Comparison of ENCODE assay signal across 22 cellular contexts in the genomic region with DNA sequence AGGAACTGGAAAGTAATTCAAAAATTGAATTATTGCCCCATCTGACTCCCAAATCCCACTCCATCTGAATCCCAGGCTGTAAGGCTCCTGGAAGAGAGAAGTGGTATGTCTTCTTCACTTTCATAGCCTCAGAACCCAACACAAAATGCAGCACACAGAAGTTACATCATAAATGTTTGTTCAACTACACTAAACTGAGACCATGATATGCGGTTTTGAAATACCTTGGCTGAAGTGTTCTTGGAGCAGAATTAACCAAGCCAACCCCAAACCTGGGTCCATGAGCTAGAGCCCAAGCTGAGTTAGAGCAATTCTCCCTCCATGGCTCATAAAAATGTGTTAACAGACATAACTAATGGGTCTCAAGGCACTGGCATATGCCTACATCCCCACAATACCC.
"Had no signal": no experiment of that assay in that cellular context is flagged by ENCODE, and none has a peak within 500 bp of the region (broad histone marks: within the 10 kb centered on the region; RNA-seq: fewer than 3 reads in every experiment).

No MANE protein-coding gene starts in this region.

- H3K4me1 ChIP-seq: colonic mucosa, esophagus squamous epithelium, gastroesophageal sphincter, heart left ventricle, lower lobe of right lung had no signal

- H3K27ac Mint-ChIP-seq: dendritic cell treated with granulocyte-macrophage colony-stimulating factor and Interleukin-4, amounts not matched to agents 40 ng/mL and 50 ng/mL, for 4 days; effector memory CD8-positive, alpha-beta T cell; endodermal cell; mesothelial cell of epicardium; naive B cell had no signal

- H3K36me3 Mint-ChIP-seq: mesothelial cell of epicardium, naive B cell had no signal

- ATAC-seq: effector memory CD8-positive, alpha-beta T cell; esophagus mucosa; gastroesophageal sphincter; heart left ventricle; left cardiac atrium; left ventricle myocardium superior; lower lobe of right lung; mucosa of descending colon had no signal

- H3K9me3 Mint-ChIP-seq: dendritic cell treated with granulocyte-macrophage colony-stimulating factor and Interleukin-4, amounts not matched to agents 40 ng/mL and 50 ng/mL, for 4 days; effector memory CD8-positive, alpha-beta T cell; endodermal cell; mesothelial cell of epicardium had no signal

- H3K36me3 ChIP-seq: colonic mucosa, esophagus squamous epithelium, gastroesophageal sphincter, heart left ventricle, lower lobe of right lung had no signal

- H3K4me3 ChIP-seq: colonic mucosa, esophagus squamous epithelium, gastroesophageal sphincter, heart left ventricle, lower lobe of right lung, mucosa of descending colon had no signal

- H3K27me3 ChIP-seq: colonic mucosa, esophagus squamous epithelium, gastroesophageal sphincter, heart left ventricle had no signal

- H3K4me3 Mint-ChIP-seq: dendritic cell treated with granulocyte-macrophage colony-stimulating factor and Interleukin-4, amounts not matched to agents 40 ng/mL and 50 ng/mL, for 4 days; effector memory CD8-positive, alpha-beta T cell; endodermal cell; mesothelial cell of epicardium; naive B cell had no signal

- H3K27ac ChIP-seq: colonic mucosa, epithelial cell of prostate, esophagus squamous epithelium, gastroesophageal sphincter, heart left ventricle, lower lobe of right lung had no signal

- DNase-seq: colonic mucosa; cortex of kidney; effector CD8-positive, alpha-beta T cell; effector memory CD8-positive, alpha-beta T cell; endodermal cell; erythroblast; esophagus squamous epithelium; foreskin fibroblast; foreskin melanocyte; heart left ventricle; hippocampal formation; left cardiac atrium; left ventricle myocardium superior; lower lobe of right lung; mesenchymal stem cell; mucosa of descending colon; naive B cell had no signal

- H3K27me3 Mint-ChIP-seq: dendritic cell treated with granulocyte-macrophage colony-stimulating factor and Interleukin-4, amounts not matched to agents 40 ng/mL and 50 ng/mL, for 4 days; naive B cell had no signal

- H3K9me3 ChIP-seq: colonic mucosa, esophagus squamous epithelium, gastroesophageal sphincter, heart left ventricle, lower lobe of right lung, mucosa of descending colon had no signal

- H3K4me1 Mint-ChIP-seq: endodermal cell had no signal
